Comparison of ENCODE assay signal across 1 cellular context in the genomic region with DNA sequence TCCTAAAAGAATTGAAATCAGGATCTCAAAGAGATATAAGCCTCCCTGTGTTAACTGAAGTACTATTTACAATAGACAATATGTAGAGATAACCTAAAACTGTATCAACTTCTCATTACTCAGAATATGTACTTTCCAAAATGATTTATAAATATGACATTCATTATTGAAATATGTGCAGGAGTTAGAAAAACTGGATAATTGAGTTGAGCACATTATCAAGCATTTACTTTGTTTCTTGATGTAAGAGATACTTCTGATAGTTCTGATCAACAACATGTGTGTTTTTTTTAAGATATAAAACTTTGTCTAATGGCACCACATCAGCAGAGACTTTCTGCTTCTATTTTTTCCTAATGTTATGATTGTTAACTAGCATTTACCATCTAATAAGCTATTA.
TF ChIP-seq lines count a peak whose summit lies in the region.

No MANE protein-coding gene starts in this region.

TF ChIP-seq in SK-N-SH treated with all-trans-retinoic acid at 6 μM for 48 hours, 23 proteins besides CTCF, POLR2A, EP300 and RAD21 (continued from another document):
- 0 out of 2 replicates have a peak, but pooled peaks have one; percentile 35 for TF ChIP-seq TCF4 (CRISPR knock-in tag; IDR thresholded peaks at IDR 0.05; ENCODE audit: borderline replicate concordance)
TF ChIP-seq in SK-N-SH treated with all-trans-retinoic acid at 6 μM for 48 hours: peak in this region for 3.
